15 cellular contexts compared by ENCODE assay signal in the genomic region with DNA sequence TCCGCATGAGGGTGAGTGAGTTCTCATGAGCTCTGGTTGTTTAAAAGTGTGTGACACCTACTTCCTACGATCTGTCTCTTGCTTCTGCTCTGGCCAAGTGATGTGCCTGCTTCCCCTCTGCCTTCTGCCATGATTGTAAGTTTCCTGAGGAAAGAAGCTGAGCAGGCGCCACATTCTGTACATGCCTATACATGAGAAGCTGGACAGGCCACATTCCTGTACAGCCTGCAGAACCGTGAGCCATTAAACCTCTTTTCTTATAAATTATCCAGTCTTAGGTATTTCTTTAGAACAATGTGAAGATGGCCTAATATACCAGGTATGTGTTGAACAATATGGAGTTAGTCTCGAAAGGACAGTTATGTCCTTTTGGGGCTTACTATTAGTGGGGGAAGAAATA.
DNase-seq lines count a peak whose midpoint lies in the region; ATAC-seq and TF ChIP-seq lines count a peak whose summit lies in the region.
"Had no signal": no experiment of that assay in that cellular context is flagged by ENCODE, and none has a peak within 500 bp of the region (broad histone marks: within the 10 kb centered on the region; RNA-seq: fewer than 3 reads in every experiment).

No MANE protein-coding gene starts in this region.

- H3K9me1 ChIP-seq in IMR-90 (ENCODE audit: insufficient read depth, low read length): no peaks in the 10 kb centered on the region

- in situ Hi-C loops in IMR-90 (cut with MboI; ENCODE audit: low sequenced_read_pairs): no loop called here

- no peaks in the 10 kb centered on the region for H4K20me1 ChIP-seq in IMR-90 (ENCODE audit: insufficient read depth, low read length)
- no peaks in the 10 kb centered on the region for H4K20me1 ChIP-seq in hepatocyte (ENCODE audit: insufficient read depth, poor library complexity, severe bottlenecking)
- H4K20me1 ChIP-seq in smooth muscle cell (ENCODE audit: low read depth): no peaks in the 10 kb centered on the region
- H4K20me1 ChIP-seq: BLaER1 had no signal

- H3K56ac ChIP-seq in IMR-90 (ENCODE audit: extremely low read depth, insufficient read depth, low read length) (no peak overlapping the region), mesendoderm (ENCODE audit: low read length) (no peak overlapping the region)

- no peaks in the 10 kb centered on the region for H3F3A ChIP-seq in smooth muscle cell (ENCODE audit: low read depth)

- intact Hi-C loops in IMR-90 (cut with micrococcal nuclease): no loop called here

- H4K8ac ChIP-seq in IMR-90 (ENCODE audit: low read depth in 2 of 2, low read length in 2 of 2) (no peak overlapping the region), mesendoderm (ENCODE audit: low read depth, low read length) (no peak overlapping the region)

- H3K4ac ChIP-seq in IMR-90 (ENCODE audit: low read depth, low read length): no peak overlapping the region
- H3K4ac ChIP-seq in mesendoderm (ENCODE audit: low read depth, low read length): no peak overlapping the region

- H3K36me3 ChIP-seq in IMR-90 (ENCODE audit: control insufficient read depth, insufficient read depth, low read length) (no peaks in the 10 kb centered on the region), hepatocyte (replicated peaks; ENCODE audit: insufficient read depth, low read depth) (no peaks in the 10 kb centered on the region), smooth muscle cell (ENCODE audit: low read depth) (no peaks in the 10 kb centered on the region), mesendoderm (ENCODE audit: control insufficient read depth, insufficient read depth, low read length) (no peaks in the 10 kb centered on the region)
- H3K36me3 ChIP-seq: BLaER1 had no signal

- H3K18ac ChIP-seq in IMR-90 (ENCODE audit: low read depth, low read length): no peak overlapping the region
- no peak overlapping the region for H3K18ac ChIP-seq in mesendoderm (ENCODE audit: low read length)

- no peak overlapping the region for H3K23ac ChIP-seq in IMR-90 (ENCODE audit: low read depth, low read length)
- no peak overlapping the region for H3K23ac ChIP-seq in mesendoderm (ENCODE audit: low read length)

- H4K91ac ChIP-seq in IMR-90 (ENCODE audit: insufficient read depth, low read depth, low read length): no peak overlapping the region

- H3K14ac ChIP-seq in IMR-90 (replicated peaks; ENCODE audit: low read depth, low read length): no peak overlapping the region

- TF ChIP-seq CTCF in IMR-90 (conservative IDR thresholded peaks at IDR 0.05; ENCODE audit: low read depth, low read length): no peak
- TF ChIP-seq CTCF in epithelial cell of esophagus (IDR thresholded peaks at IDR 0.05; ENCODE audit: insufficient read depth, low read depth, low read length, missing control alignments): no peak
- no peak for TF ChIP-seq CTCF in hepatocyte (IDR thresholded peaks at IDR 0.05; ENCODE audit: poor library complexity)
- no peak for TF ChIP-seq CTCF in smooth muscle cell (IDR thresholded peaks at IDR 0.05; ENCODE audit: borderline replicate concordance, insufficient read depth, poor library complexity, severe bottlenecking)

- POLR2A ChIA-PET in IMR-90 (lab: Charles Lee; ENCODE audit: unreplicated experiment): no interaction called here

- no peak for TF ChIP-seq POLR2A in IMR-90 (IDR thresholded peaks at IDR 0.05; ENCODE audit: low read depth, low read length)

- H3K4me2 ChIP-seq in IMR-90 (ENCODE audit: low read depth, low read length) (no peak overlapping the region), hepatocyte (no peak overlapping the region), smooth muscle cell (peak overlapping the region; percentile 25), mesendoderm (ENCODE audit: low read length) (no peak overlapping the region)
- H3K4me2 ChIP-seq: BLaER1 had no signal

- H3K27me3 ChIP-seq in IMR-90 (ENCODE audit: control insufficient read depth, insufficient read depth, low read length): no peaks in the 10 kb centered on the region; the same call in 1 of the 2 replicates
- no peaks in the 10 kb centered on the region for H3K27me3 ChIP-seq in hepatocyte
- H3K27me3 ChIP-seq in smooth muscle cell (ENCODE audit: low read depth): peaks cover 24% of the 10 kb centered on the region
- H3K27me3 ChIP-seq in mesendoderm (ENCODE audit: insufficient read depth, low read length, poor library complexity): no peaks in the 10 kb centered on the region
- H3K27me3 ChIP-seq: BLaER1 had no signal

- H2BK120ac ChIP-seq in IMR-90 (ENCODE audit: low read depth, low read length) (no peak overlapping the region), mesendoderm (ENCODE audit: low read depth, low read length) (no peak overlapping the region)

- no peak overlapping the region for H4K5ac ChIP-seq in IMR-90 (ENCODE audit: low read depth, low read length)
- H4K5ac ChIP-seq in mesendoderm (ENCODE audit: low read length): no peak overlapping the region

- no TSS peak for BruUV-seq in IMR-90 (replicated peaks; lab: Mats Ljungman, UMichigan)

- H3K9me3 ChIP-seq in IMR-90 (ENCODE audit: control insufficient read depth, insufficient read depth, low read length) (no peaks in the 10 kb centered on the region), hepatocyte (ENCODE audit: low read depth) (no peaks in the 10 kb centered on the region), smooth muscle cell (replicated peaks; ENCODE audit: low read depth) (no peaks in the 10 kb centered on the region)
- H3K9me3 ChIP-seq: BLaER1, Caco-2 had no signal

- H3K4me1 ChIP-seq in IMR-90 (ENCODE audit: control insufficient read depth, insufficient read depth, low read length) (peaks cover 2% of the 10 kb centered on the region; the same call in 1 of the 2 replicates), hepatocyte (ENCODE audit: insufficient read depth) (no peaks in the 10 kb centered on the region), smooth muscle cell (ENCODE audit: low read depth) (peaks cover 6% of the 10 kb centered on the region), mesendoderm (ENCODE audit: control insufficient read depth, low read depth, low read length) (no peaks in the 10 kb centered on the region)
- H3K4me1 ChIP-seq: BLaER1, Caco-2 had no signal

- H2BK15ac ChIP-seq in IMR-90 (ENCODE audit: low read depth, low read length) (no peak overlapping the region), mesendoderm (replicated peaks; ENCODE audit: low read depth) (no peak overlapping the region)

- peak overlapping the region; percentile 10 for H2AFZ ChIP-seq in IMR-90 (replicated peaks; ENCODE audit: low read length, poor library complexity)
- H2AFZ ChIP-seq in hepatocyte: no peak overlapping the region
- no peak overlapping the region for H2AFZ ChIP-seq in smooth muscle cell (ENCODE audit: low read depth)
- H2AFZ ChIP-seq: GM23248 had no signal

- H3K4me3 ChIP-seq in IMR-90 (ENCODE audit: insufficient read depth, low read depth, low read length) (no peak overlapping the region), epithelial cell of esophagus (ENCODE audit: low read length) (no peak overlapping the region), hepatocyte (no peak overlapping the region), smooth muscle cell (no peak overlapping the region), mesendoderm (ENCODE audit: low read length) (no peak overlapping the region)
- H3K4me3 ChIP-seq: BLaER1, GM23248 had no signal

- WGBS in IMR-90 (ENCODE audit: extremely low coverage in 2 of 2, insufficient read length in 1 of 2), 2 experiments: no CpG with 5 or more reads among the region's 5 CpGs
- 62% methylated on average over 5 of the region's 5 CpGs for WGBS in hepatocyte (ENCODE audit: low lambda C conversion rate, missing lambda C conversion rate)
- 55% methylated on average over 5 of the region's 5 CpGs for WGBS in smooth muscle cell (ENCODE audit: low lambda C conversion rate)
- no CpG with 5 or more reads among the region's 5 CpGs for WGBS in mesendoderm (ENCODE audit: extremely low coverage, insufficient coverage, low lambda C conversion rate)

- no peak overlapping the region for H3K27ac ChIP-seq in IMR-90 (ENCODE audit: insufficient read depth, low read length)
- peak overlapping the region; percentile 54 for H3K27ac ChIP-seq in hepatocyte
- peak overlapping the region; percentile 53 for H3K27ac ChIP-seq in smooth muscle cell (ENCODE audit: low read depth)
- H3K27ac ChIP-seq in mesendoderm (ENCODE audit: low read depth, low read length): no peak overlapping the region
- H3K27ac ChIP-seq: BLaER1, GM23248 had no signal

- no peak overlapping the region for H2AK9ac ChIP-seq in IMR-90 (replicated peaks; ENCODE audit: low read depth, low read length, poor library complexity)

- H3K9me2 ChIP-seq in hepatocyte (replicated peaks; ENCODE audit: insufficient read depth): no peaks in the 10 kb centered on the region

- H3K79me2 ChIP-seq in hepatocyte: no peaks in the 10 kb centered on the region
- no peaks in the 10 kb centered on the region for H3K79me2 ChIP-seq in smooth muscle cell (ENCODE audit: low read depth)
- H3K79me2 ChIP-seq in mesendoderm (ENCODE audit: control insufficient read depth, insufficient read depth, low read length): no peaks in the 10 kb centered on the region

- DNase-seq in IMR-90: no peak
- DNase-seq in epithelial cell of esophagus (ENCODE audit: low read depth): peak; percentile 88
- no peak for DNase-seq in hepatocyte (ENCODE audit: low spot score)
- DNase-seq in smooth muscle cell (lab: John Stamatoyannopoulos, UW; ENCODE audit: unreplicated experiment): no peak
- no peak for DNase-seq in NCI-H2196 treated with DMSO at 0.1 percent for 48 hours (lab: John Stamatoyannopoulos, UW; ENCODE audit: unreplicated experiment)
- no peak for DNase-seq in mesendoderm
- DNase-seq: 8988T; AML-193; Caco-2; CD8-positive, alpha-beta memory T cell; DND-41; GDM1; GM23248 had no signal

- no peak overlapping the region for H3K9ac ChIP-seq in IMR-90 (ENCODE audit: low read depth, low read length)
- no peak overlapping the region for H3K9ac ChIP-seq in smooth muscle cell (ENCODE audit: low read depth)
- H3K9ac ChIP-seq in mesendoderm (ENCODE audit: low read length): no peak overlapping the region
- H3K9ac ChIP-seq: BLaER1, GM23248 had no signal

- CTCF ChIA-PET in IMR-90 (lab: Yijun Ruan, JAX): no interaction called here

- H2BK20ac ChIP-seq in IMR-90 (ENCODE audit: low read depth, low read length): no peak overlapping the region

- no peak for TF ChIP-seq RAD21 in IMR-90 (IDR thresholded peaks at IDR 0.05; ENCODE audit: low read length)

- H3K79me1 ChIP-seq in IMR-90 (ENCODE audit: low read depth in 1 of 2, low read length in 2 of 2) (no peaks in the 10 kb centered on the region), mesendoderm (ENCODE audit: low read length) (no peaks in the 10 kb centered on the region)

- ATAC-seq in IMR-90 (ENCODE audit: low read depth) (no peak), HG02759 (IDR thresholded peaks at IDR 0.05; ENCODE audit: unreplicated experiment) (no peak)

- H2BK5ac ChIP-seq in IMR-90 (ENCODE audit: low read depth, low read length, poor library complexity, severe bottlenecking): no peak overlapping the region
- no peak overlapping the region for H2BK5ac ChIP-seq in mesendoderm (ENCODE audit: low read length)

- H2AK5ac ChIP-seq in IMR-90 (ENCODE audit: low read depth, low read length): no peak overlapping the region
- H2AK5ac ChIP-seq in mesendoderm (ENCODE audit: low read length): no peak overlapping the region

- dilution Hi-C loops in IMR-90 (cut with HindIII; ENCODE audit: low sequenced_read_pairs, unreplicated experiment): no loop called here

TF ChIP-seq in IMR-90, 13 proteins besides CTCF, POLR2A, EP300 and RAD21 (continues in another document):
- TF ChIP-seq RFX5 (IDR thresholded peaks at IDR 0.05; ENCODE audit: low read depth, low read length) (no peak), RCOR1 (IDR thresholded peaks at IDR 0.05; ENCODE audit: insufficient replicate concordance, low read length) (no peak)

Comparison
In these comparisons a context has a peak if more than half of its experiments do, and no peak if none do; other contexts are left out.
1. H3K27ac ChIP-seq: peak in hepatocyte (single experiment) and smooth muscle cell (single experiment); none in IMR-90 (single experiment) and mesendoderm (single experiment).